Comparison of ENCODE assay signal across 10 cellular contexts in genomic region chr2:162074579-162074922, GRCh38. TPM values are rescaled to one million over a fixed set of nuclear protein-coding genes. Genes with fewer than 3 reads are reported as not detected.
DNase-seq lines count a peak whose midpoint lies in the region; ATAC-seq, FAIRE-seq and TF ChIP-seq lines count a peak whose summit lies in the region.
"Had no signal": no experiment of that assay in that cellular context is flagged by ENCODE, and none has a peak within 500 bp of the region (broad histone marks: within the 10 kb centered on the region; RNA-seq: fewer than 3 reads in every experiment).

No MANE protein-coding gene starts in this region.

- H3K4me1 ChIP-seq in kidney (ENCODE audit: control insufficient read depth in 1 of 2, insufficient read depth in 1 of 2, low read depth in 1 of 2, low read length in 2 of 2): peaks cover 5 to 6% of the 10 kb centered on the region in 2 donors
- peaks cover 22% of the 10 kb centered on the region for H3K4me1 ChIP-seq in suprapubic skin

- peaks cover 10% of the 10 kb centered on the region for H3K27me3 ChIP-seq in suprapubic skin

- no peaks in the 10 kb centered on the region for H3K27me3 Mint-ChIP-seq in activated T-cell treated with anti-CD3 and anti-CD28 coated beads, Interleukin-2, amount 50 U/mL, for 4 hours (ENCODE audit: low read depth)
- no peaks in the 10 kb centered on the region for H3K27me3 Mint-ChIP-seq in activated CD8-positive, alpha-beta T cell treated with anti-CD3 and anti-CD28 coated beads for 36 hours

- DNase-seq in activated T-cell treated with anti-CD3 and anti-CD28 coated beads, Interleukin-2, amount 50 U/mL, for 4 hours: no peak
- DNase-seq in activated T-cell treated with anti-CD3 and anti-CD28 coated beads, Interleukin-2, amount 50 U/mL, for 48 hours: no peak
- DNase-seq in activated CD8-positive, alpha-beta T cell treated with anti-CD3 and anti-CD28 coated beads for 36 hours: no peak
- DNase-seq in kidney: no peak
- no peak for DNase-seq in suprapubic skin (ENCODE audit: low spot score in 2 of 2)
- no peak for DNase-seq in NCI-H2227 (lab: John Stamatoyannopoulos, UW; ENCODE audit: unreplicated experiment)
- DNase-seq in AG20443 (ENCODE audit: low spot score): no peak
- no peak for DNase-seq in hippocampal formation (lab: John Stamatoyannopoulos, UW)
- DNase-seq: caudate nucleus had no signal

- H3K4me3 ChIP-seq in kidney (ENCODE audit: low read length in 2 of 2) (peak overlapping the region; percentile 71 to 84), suprapubic skin (peak overlapping the region; percentile 81)
- H3K4me3 ChIP-seq: K562 had no signal

- H3K9ac ChIP-seq in kidney (ENCODE audit: low read length in 2 of 2): no peak overlapping the region

- peak overlapping the region; percentile 86 for H3K27ac Mint-ChIP-seq in activated CD8-positive, alpha-beta T cell treated with anti-CD3 and anti-CD28 coated beads for 36 hours

- POLR2A ChIA-PET in activated CD8-positive, alpha-beta T cell treated with anti-CD3 and anti-CD28 coated beads for 36 hours (lab: Charles Lee): interaction anchor here (1.0 to 5.9 kb wide), 6 partner anchors 14 to 118 kb away, joined by 3 to 65 read pairs (median 4); no protein-coding TSS in a partner anchor

- ATAC-seq in activated T-cell treated with anti-CD3 and anti-CD28 coated beads, Interleukin-2, amount 50 U/mL, for 4 hours: no peak
- no peak for ATAC-seq in activated CD8-positive, alpha-beta T cell treated with anti-CD3 and anti-CD28 coated beads for 36 hours
- ATAC-seq: K562 had no signal

- H3K27ac ChIP-seq in kidney (ENCODE audit: low read depth in 2 of 2, low read length in 2 of 2) (no peak overlapping the region), suprapubic skin (peak overlapping the region; percentile 79)

- no peak for FAIRE-seq in kidney (lab: Jason Lieb, UNC)
- FAIRE-seq: K562 had no signal

- no peak for TF ChIP-seq POLR2A in suprapubic skin (IDR thresholded peaks at IDR 0.05)

- no peak for TF ChIP-seq CTCF in activated CD8-positive, alpha-beta T cell treated with anti-CD3 and anti-CD28 coated beads for 36 hours (IDR thresholded peaks at IDR 0.05)
- no peak for TF ChIP-seq CTCF in kidney (IDR thresholded peaks at IDR 0.05; ENCODE audit: borderline replicate concordance, extremely low read depth, insufficient read depth)
- TF ChIP-seq CTCF in suprapubic skin (IDR thresholded peaks at IDR 0.05): no peak

- TF ChIP-seq EP300 in suprapubic skin (IDR thresholded peaks at IDR 0.05): no peak

- intact Hi-C loops in activated CD8-positive, alpha-beta T cell treated with anti-CD3 and anti-CD28 coated beads for 36 hours (cut with micrococcal nuclease): no loop called here
- intact Hi-C loops in kidney (cut with DNase I): no loop called here

- no peaks in the 10 kb centered on the region for H3K36me3 ChIP-seq in kidney (ENCODE audit: control insufficient read depth in 1 of 2, insufficient read depth in 2 of 2, low read length in 2 of 2)
- H3K36me3 ChIP-seq in suprapubic skin: no peaks in the 10 kb centered on the region

- WGBS in suprapubic skin: 48% methylated on average over 2 of the region's 2 CpGs

- peaks cover 7% of the 10 kb centered on the region for H3K9me3 Mint-ChIP-seq in activated T-cell treated with anti-CD3 and anti-CD28 coated beads, Interleukin-2, amount 50 U/mL, for 4 hours
- peaks cover 19% of the 10 kb centered on the region for H3K9me3 Mint-ChIP-seq in activated CD8-positive, alpha-beta T cell treated with anti-CD3 and anti-CD28 coated beads for 36 hours

- H3K36me3 Mint-ChIP-seq in activated T-cell treated with anti-CD3 and anti-CD28 coated beads, Interleukin-2, amount 50 U/mL, for 4 hours (ENCODE audit: insufficient read depth): peaks cover 5% of the 10 kb centered on the region
- H3K36me3 Mint-ChIP-seq in activated CD8-positive, alpha-beta T cell treated with anti-CD3 and anti-CD28 coated beads for 36 hours (ENCODE audit: low read depth): peaks cover 37% of the 10 kb centered on the region

- peaks cover 43% of the 10 kb centered on the region for H3K4me1 Mint-ChIP-seq in activated T-cell treated with anti-CD3 and anti-CD28 coated beads, Interleukin-2, amount 50 U/mL, for 4 hours (ENCODE audit: low read depth)
- peaks cover 43% of the 10 kb centered on the region for H3K4me1 Mint-ChIP-seq in activated CD8-positive, alpha-beta T cell treated with anti-CD3 and anti-CD28 coated beads for 36 hours (ENCODE audit: low read depth)

- CTCF ChIA-PET in activated CD8-positive, alpha-beta T cell treated with anti-CD3 and anti-CD28 coated beads for 36 hours (lab: Charles Lee): interaction anchor here (1.1 to 4.8 kb wide), 4 partner anchors 10 to 122 kb away, joined by 3 to 26 read pairs (median 6); no protein-coding TSS in a partner anchor

- peaks cover 0 to 3% of the 10 kb centered on the region in 2 donors for H3K9me3 ChIP-seq in kidney (ENCODE audit: control insufficient read depth in 1 of 2, low read length in 2 of 2)
- H3K9me3 ChIP-seq in suprapubic skin: peaks cover 8% of the 10 kb centered on the region

- peak overlapping the region; percentile 88 for H3K4me3 Mint-ChIP-seq in activated T-cell treated with anti-CD3 and anti-CD28 coated beads, Interleukin-2, amount 50 U/mL, for 4 hours
- peak overlapping the region; percentile 88 for H3K4me3 Mint-ChIP-seq in activated CD8-positive, alpha-beta T cell treated with anti-CD3 and anti-CD28 coated beads for 36 hours

RNA-seq across cellular contexts. Expression of gene DPP4, which starts 0.5 kb away (rescaled TPM):
- total RNA-seq in activated T-cell treated with anti-CD3 and anti-CD28 coated beads, Interleukin-2, amount 50 U/mL, for 4 hours: 10 to 100 TPM in 2 of 3 donors, 1 to 10 TPM in 1; 8.6 to 15.6 (median 15.3) TPM
- total RNA-seq in activated CD8-positive, alpha-beta T cell treated with anti-CD3 and anti-CD28 coated beads for 36 hours: 10 to 100 TPM; 25.9 to 26.4 TPM
- total RNA-seq in kidney (74.8 TPM), suprapubic skin (1 to 10 TPM; 1.6 to 5.3 (median 3.8) TPM)
- polyA plus RNA-seq in kidney (ENCODE audit: insufficient read depth, low read depth, low replicate concordance): 29.4 TPM
- polyA plus RNA-seq: K562 had no signal
